In genomic region chr7:143047327-143047726, GRCh38 we compare ENCODE assay signal across 15 cellular contexts. TPM values are rescaled to one million over a fixed set of nuclear protein-coding genes. Genes with fewer than 3 reads are reported as not detected.
A peak's percentile ranks its signal among the peaks of the same experiment; 100 is the strongest.
DNase-seq lines count a peak whose midpoint lies in the region; ATAC-seq, FAIRE-seq and TF ChIP-seq lines count a peak whose summit lies in the region.
"Had no signal": no experiment of that assay in that cellular context is flagged by ENCODE, and none has a peak within 500 bp of the region (broad histone marks: within the 10 kb centered on the region; RNA-seq: fewer than 3 reads in every experiment).

No MANE protein-coding gene starts in this region.

- peak overlapping the region; percentile 15 for H3K4me3 Mint-ChIP-seq in T-helper 17 cell
- H3K4me3 Mint-ChIP-seq: CD4-positive, alpha-beta memory T cell; T-cell had no signal

- ATAC-seq in Right ventricle myocardium superior (ENCODE audit: poor library complexity) (peak; percentile 38), T-helper 17 cell (no peak), SK-N-SH treated with all-trans-retinoic acid at 6 μM for 48 hours (no peak)
- ATAC-seq: T-cell had no signal

- no peak for DNase-seq in Right ventricle myocardium superior
- DNase-seq in cardiac septum (ENCODE audit: low spot score): no peak
- peak; percentile 35 to 43 for DNase-seq in Kasumi-1 (lab: John Stamatoyannopoulos, UW)
- DNase-seq in T-helper 17 cell: no peak
- DNase-seq in pons (ENCODE audit: low spot score): peak; percentile 45
- DNase-seq in GM19239 (ENCODE audit: insufficient read length, low spot score): no peak
- no peak for DNase-seq in H4 (ENCODE audit: low spot score)
- DNase-seq: CD4-positive, alpha-beta memory T cell; DMS79; GOT3; NCI-H69; T-cell had no signal

- H3K27me3 Mint-ChIP-seq in T-helper 17 cell: peaks cover 46% of the 10 kb centered on the region

- H3K4me1 Mint-ChIP-seq in T-helper 17 cell: peaks cover 4% of the 10 kb centered on the region
- H3K4me1 Mint-ChIP-seq: T-cell had no signal

- H3K36me3 Mint-ChIP-seq in T-helper 17 cell (ENCODE audit: low read depth): peaks cover 7% of the 10 kb centered on the region
- H3K36me3 Mint-ChIP-seq: CD4-positive, alpha-beta memory T cell; T-cell had no signal

- H3K27ac Mint-ChIP-seq in T-helper 17 cell: no peak overlapping the region
- H3K27ac Mint-ChIP-seq: CD4-positive, alpha-beta memory T cell; T-cell had no signal

- intact Hi-C loops in Right ventricle myocardium superior (cut with DNase I): no loop called here
- intact Hi-C loops in cardiac septum (cut with DNase I): no loop called here

- no peak for FAIRE-seq in GM19239 (lab: Jason Lieb, UNC)
- FAIRE-seq: G401.6 had no signal

- no peaks in the 10 kb centered on the region for H3K9me3 ChIP-seq in T-helper 17 cell (ENCODE audit: control insufficient read depth, low read length, poor library complexity, severe bottlenecking)

TF ChIP-seq in SK-N-SH treated with all-trans-retinoic acid at 6 μM for 48 hours, 23 proteins besides CTCF, POLR2A, EP300 and RAD21:
- TF ChIP-seq ZNF565 (CRISPR knock-in tag; conservative IDR thresholded peaks at IDR 0.05; ENCODE audit: low read depth): no peak
- no peak for TF ChIP-seq TSHZ2 (CRISPR knock-in tag; IDR thresholded peaks at IDR 0.05)
- TF ChIP-seq CSRNP3 (CRISPR knock-in tag; IDR thresholded peaks at IDR 0.05): no peak
- TF ChIP-seq OSR1 (CRISPR knock-in tag; IDR thresholded peaks at IDR 0.05): no peak
- no peak for TF ChIP-seq POU6F1 (CRISPR knock-in tag; IDR thresholded peaks at IDR 0.05; ENCODE audit: borderline replicate concordance, low read depth)
- TF ChIP-seq RARB (CRISPR knock-in tag; IDR thresholded peaks at IDR 0.05): no peak
- no peak for TF ChIP-seq ZNF8 (CRISPR knock-in tag; IDR thresholded peaks at IDR 0.05)
- TF ChIP-seq ZNF70 (CRISPR knock-in tag; IDR thresholded peaks at IDR 0.05): no peak
- TF ChIP-seq ZFP30 (CRISPR knock-in tag; IDR thresholded peaks at IDR 0.05): no peak
- no peak for TF ChIP-seq SNAI2 (CRISPR knock-in tag; IDR thresholded peaks at IDR 0.05)
- no peak for TF ChIP-seq ISL1 (CRISPR knock-in tag; IDR thresholded peaks at IDR 0.05)
- no peak for TF ChIP-seq PATZ1 (CRISPR knock-in tag; IDR thresholded peaks at IDR 0.05; ENCODE audit: borderline replicate concordance)
- TF ChIP-seq ZC3H10 (CRISPR knock-in tag; IDR thresholded peaks at IDR 0.05): no peak
- TF ChIP-seq ESRRG (CRISPR knock-in tag; IDR thresholded peaks at IDR 0.05): no peak
- no peak for TF ChIP-seq TOX (CRISPR knock-in tag; IDR thresholded peaks at IDR 0.05; ENCODE audit: borderline replicate concordance)
- no peak for TF ChIP-seq BACH2 (CRISPR knock-in tag; IDR thresholded peaks at IDR 0.05; ENCODE audit: borderline replicate concordance)
- no peak for TF ChIP-seq ARNTL (CRISPR knock-in tag; IDR thresholded peaks at IDR 0.05; ENCODE audit: borderline replicate concordance, low read depth)
- no peak for TF ChIP-seq ZFP3 (CRISPR knock-in tag; IDR thresholded peaks at IDR 0.05)
- TF ChIP-seq CREB5 (CRISPR knock-in tag; IDR thresholded peaks at IDR 0.05; ENCODE audit: low read depth): no peak
- no peak for TF ChIP-seq PPARA (CRISPR knock-in tag; IDR thresholded peaks at IDR 0.05; ENCODE audit: borderline replicate concordance)

RNA-seq across cellular contexts. Expression of gene OR6V1, which starts 4.8 kb away (rescaled TPM):
- total RNA-seq in Right ventricle myocardium superior (not detected), cardiac septum (not detected), T-helper 17 cell (not detected)
- total RNA-seq in H4 (2014; rRNA removed; shearing (Covaris generic)): not detected in 2 replicates
- total RNA-seq: A172; CD4-positive, alpha-beta memory T cell; T-cell had no signal

RNA-seq across cellular contexts. Expression of gene OR9A2, which starts 20.4 kb away (rescaled TPM):
- total RNA-seq in Right ventricle myocardium superior: 0.22 TPM
- total RNA-seq in cardiac septum: not detected
- not detected for total RNA-seq in T-helper 17 cell
- not detected in 2 replicates for total RNA-seq in H4 (2014; rRNA removed; shearing (Covaris generic))
- total RNA-seq: A172; CD4-positive, alpha-beta memory T cell; T-cell had no signal

Comparison
In these comparisons a context has a peak if more than half of its experiments do, and no peak if none do; other contexts are left out.
1. DNase-seq: peak in Kasumi-1 (2 of 2) and pons (single experiment); none in Right ventricle myocardium superior (single experiment), cardiac septum (single experiment), T-helper 17 cell (0 of 3), GM19239 (single experiment) and H4 (single experiment).